ENCODE assay signal across 21 cellular contexts in the genomic region with DNA sequence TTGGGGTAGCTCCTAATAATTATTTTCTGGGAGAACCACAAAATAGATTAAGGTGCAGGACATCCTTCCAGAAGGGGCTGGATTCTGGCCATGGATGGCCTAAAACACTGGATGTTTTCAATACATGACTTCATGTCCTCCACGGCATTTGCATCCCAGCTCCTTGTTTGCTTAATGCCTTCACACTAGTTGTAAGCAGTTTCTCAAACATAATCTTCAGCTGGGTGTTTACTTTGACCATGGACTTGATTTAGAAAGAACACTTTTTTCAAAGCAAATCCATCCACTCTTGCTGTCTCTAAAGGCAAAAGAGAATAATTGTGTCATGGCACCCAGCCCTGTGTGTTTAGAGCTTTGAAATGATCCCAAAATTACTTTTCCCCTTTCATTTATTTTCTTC.
DNase-seq lines count a peak whose midpoint lies in the region; ATAC-seq, FAIRE-seq and TF ChIP-seq lines count a peak whose summit lies in the region.
"Had no signal": no experiment of that assay in that cellular context is flagged by ENCODE, and none has a peak within 500 bp of the region (broad histone marks: within the 10 kb centered on the region; RNA-seq: fewer than 3 reads in every experiment).

No MANE protein-coding gene starts in this region.

- TF ChIP-seq CTCF in HepG2 (CRISPR knock-in tag; IDR thresholded peaks at IDR 0.05) (no peak), right lobe of liver (IDR thresholded peaks at IDR 0.05) (no peak)

- H3K9ac ChIP-seq in HepG2 (ENCODE audit: insufficient read depth, low read depth, low read length): no peak overlapping the region
- H3K9ac ChIP-seq: BLaER1 treated with 17β-estradiol and CSF1 and Interleukin-3, amounts not matched to agents 10 nM and 100 nM had no signal

- no peak overlapping the region for H2AFZ ChIP-seq in HepG2 (ENCODE audit: low read length)

- TF ChIP-seq EP300 in HepG2 (IDR thresholded peaks at IDR 0.05; ENCODE audit: low read depth in 2 of 2, low read length in 2 of 2): no peak
- TF ChIP-seq EP300 in HepG2 (CRISPR knock-in tag; IDR thresholded peaks at IDR 0.05; ENCODE audit: borderline replicate concordance): no peak

- CTCF ChIA-PET in HepG2 (lab: Yijun Ruan, JAX; ENCODE audit: low intra/inter-chr PET ratio, low total read pairs): no interaction called here

- H3K4me1 ChIP-seq in HepG2 (ENCODE audit: insufficient read depth, low read length): peaks cover 16% of the 10 kb centered on the region; the same call in 1 of the 2 replicates
- H3K4me1 ChIP-seq in right lobe of liver: no peaks in the 10 kb centered on the region
- H3K4me1 ChIP-seq: A549; BLaER1 treated with 17β-estradiol and CSF1 and Interleukin-3, amounts not matched to agents 10 nM and 100 nM; Caco-2 had no signal

- in situ Hi-C loops in HepG2 (cut with HindIII; ENCODE audit: extremely low pct_ligation_motif_present, low pct_unique_long_range_greater_than_20kb): loop anchor here (5.0 to 10.0 kb wide), 2 partner anchors 177 to 335 kb away; no protein-coding TSS in a partner anchor

- H3K9me3 ChIP-seq in HepG2 (ENCODE audit: low read length): peaks cover 9% of the 10 kb centered on the region
- no peaks in the 10 kb centered on the region for H3K9me3 ChIP-seq in right lobe of liver

- H3K36me3 ChIP-seq in HepG2 (replicated peaks in 1 of 2; ENCODE audit: control insufficient read depth in 1 of 2, insufficient read depth in 2 of 2, low read length in 2 of 2) (no peaks in the 10 kb centered on the region), right lobe of liver (no peaks in the 10 kb centered on the region)
- H3K36me3 ChIP-seq: BLaER1 treated with 17β-estradiol and CSF1 and Interleukin-3, amounts not matched to agents 10 nM and 100 nM had no signal

- peaks cover 0 to 2% of the 10 kb centered on the region in 2 experiments; a peak in 2 of 5 replicates for H3K27me3 ChIP-seq in HepG2 (ENCODE audit: control insufficient read depth in 1 of 2, insufficient read depth in 2 of 2, low read length in 2 of 2)
- no peaks in the 10 kb centered on the region for H3K27me3 ChIP-seq in right lobe of liver
- H3K27me3 ChIP-seq: BLaER1 treated with 17β-estradiol and CSF1 and Interleukin-3, amounts not matched to agents 10 nM and 100 nM had no signal

- TF ChIP-seq POLR2A in HepG2 (IDR thresholded peaks at IDR 0.05; ENCODE audit: insufficient read depth in 1 of 2, low read depth in 2 of 2, low read length in 2 of 2) (no peak), right lobe of liver (IDR thresholded peaks at IDR 0.05) (no peak)

- POLR2A ChIA-PET in HepG2 (lab: Yijun Ruan, JAX): no interaction called here

- 0% methylated on average over 1 of the region's 1 CpG for WGBS in HepG2 (ENCODE audit: low lambda C conversion rate)
- 27% methylated on average over 1 of the region's 1 CpG for WGBS in right lobe of liver (ENCODE audit: insufficient coverage, low coverage, low lambda C conversion rate, missing lambda C conversion rate)

- H4K20me1 ChIP-seq in HepG2 (ENCODE audit: insufficient read depth, low read length): no peaks in the 10 kb centered on the region
- H4K20me1 ChIP-seq: BLaER1 treated with 17β-estradiol and CSF1 and Interleukin-3, amounts not matched to agents 10 nM and 100 nM had no signal

- DNase-seq in DMS53 (lab: John Stamatoyannopoulos, UW) (peak; percentile 36), DMS53 treated with DMSO at 0.1 percent for 48 hours (lab: John Stamatoyannopoulos, UW; ENCODE audit: unreplicated experiment) (no peak), HepG2 (ENCODE audit: low spot score) (peak; percentile 21), right lobe of liver (no peak), HuH-7 (ENCODE audit: low spot score) (peak; percentile 20)
- DNase-seq: AML-193; Caco-2; Calu3; CD4-positive, alpha-beta T cell; CD8-positive, alpha-beta T cell; DMS79 treated with DMSO at 0.1 percent for 48 hours; GF-D8 had no signal

- no peak overlapping the region for H3K27ac ChIP-seq in HepG2 (ENCODE audit: extremely low read length, insufficient read depth, low read length)
- no peak overlapping the region for H3K27ac ChIP-seq in right lobe of liver
- H3K27ac ChIP-seq: 22Rv1; A549; BLaER1 treated with 17β-estradiol and CSF1 and Interleukin-3, amounts not matched to agents 10 nM and 100 nM; C4-2B had no signal

- no peak for TF ChIP-seq RAD21 in HepG2 (CRISPR knock-in tag; IDR thresholded peaks at IDR 0.05)

- BruUV-seq in HepG2 (replicated peaks; lab: Mats Ljungman, UMichigan): no TSS peak

- no peak for FAIRE-seq in HepG2 (lab: Jason Lieb, UNC)
- FAIRE-seq: A549, D721Med, G401.6, GM12891, GM19239 had no signal

- H3K79me2 ChIP-seq in HepG2 (ENCODE audit: insufficient read depth, low read length): no peaks in the 10 kb centered on the region

- ATAC-seq in HepG2 (peak; percentile 47; the same call in 1 of the 3 replicates), right lobe of liver (no peak), GM19395 (IDR thresholded peaks at IDR 0.05; ENCODE audit: unreplicated experiment) (no peak)
- ATAC-seq: A549; CD8-positive, alpha-beta T cell had no signal

- H3K4me3 ChIP-seq in HepG2 (replicated peaks in 1 of 3; ENCODE audit: insufficient read depth in 1 of 3, low read depth in 2 of 3, low read length in 3 of 3): no peak overlapping the region
- H3K4me3 ChIP-seq in right lobe of liver: no peak overlapping the region
- H3K4me3 ChIP-seq: A549; BLaER1 treated with 17β-estradiol and CSF1 and Interleukin-3, amounts not matched to agents 10 nM and 100 nM had no signal

- no peak overlapping the region for H3K4me2 ChIP-seq in HepG2 (ENCODE audit: low read depth, low read length)
- H3K4me2 ChIP-seq: A549; BLaER1 treated with 17β-estradiol and CSF1 and Interleukin-3, amounts not matched to agents 10 nM and 100 nM had no signal

- intact Hi-C loops in HepG2 (cut with micrococcal nuclease; ENCODE audit: unreplicated experiment) (loop anchor here (5.0 kb wide), 2 partner anchors 87 to 337 kb away; a partner anchor contains a TSS), right lobe of liver (cut with DNase I) (loop anchor here in 1 of 2 donors (10.0 kb wide), 1 partner anchor 175 kb away; no protein-coding TSS in a partner anchor)

TF ChIP-seq in HepG2, 621 proteins besides CTCF, POLR2A, EP300 and RAD21:
- no peak for TF ChIP-seq FOXP1 (IDR thresholded peaks at IDR 0.05)
- peak; percentile 60 for TF ChIP-seq FOXP1 (CRISPR knock-in tag; IDR thresholded peaks at IDR 0.05)
- TF ChIP-seq ZNF761 (CRISPR knock-in tag; conservative IDR thresholded peaks at IDR 0.05): no peak
- no peak for TF ChIP-seq ZNF143 (CRISPR knock-in tag; IDR thresholded peaks at IDR 0.05)
- TF ChIP-seq HHEX (CRISPR knock-in tag; IDR thresholded peaks at IDR 0.05): 0 out of 2 replicates have a peak, but pooled peaks have one; percentile 40
- no peak for TF ChIP-seq ZSCAN29 (CRISPR knock-in tag; conservative IDR thresholded peaks at IDR 0.05)
- TF ChIP-seq BCL6 (CRISPR knock-in tag; IDR thresholded peaks at IDR 0.05): peak; percentile 38; the same call in 1 of the 2 replicates
- TF ChIP-seq, protein P1, sequence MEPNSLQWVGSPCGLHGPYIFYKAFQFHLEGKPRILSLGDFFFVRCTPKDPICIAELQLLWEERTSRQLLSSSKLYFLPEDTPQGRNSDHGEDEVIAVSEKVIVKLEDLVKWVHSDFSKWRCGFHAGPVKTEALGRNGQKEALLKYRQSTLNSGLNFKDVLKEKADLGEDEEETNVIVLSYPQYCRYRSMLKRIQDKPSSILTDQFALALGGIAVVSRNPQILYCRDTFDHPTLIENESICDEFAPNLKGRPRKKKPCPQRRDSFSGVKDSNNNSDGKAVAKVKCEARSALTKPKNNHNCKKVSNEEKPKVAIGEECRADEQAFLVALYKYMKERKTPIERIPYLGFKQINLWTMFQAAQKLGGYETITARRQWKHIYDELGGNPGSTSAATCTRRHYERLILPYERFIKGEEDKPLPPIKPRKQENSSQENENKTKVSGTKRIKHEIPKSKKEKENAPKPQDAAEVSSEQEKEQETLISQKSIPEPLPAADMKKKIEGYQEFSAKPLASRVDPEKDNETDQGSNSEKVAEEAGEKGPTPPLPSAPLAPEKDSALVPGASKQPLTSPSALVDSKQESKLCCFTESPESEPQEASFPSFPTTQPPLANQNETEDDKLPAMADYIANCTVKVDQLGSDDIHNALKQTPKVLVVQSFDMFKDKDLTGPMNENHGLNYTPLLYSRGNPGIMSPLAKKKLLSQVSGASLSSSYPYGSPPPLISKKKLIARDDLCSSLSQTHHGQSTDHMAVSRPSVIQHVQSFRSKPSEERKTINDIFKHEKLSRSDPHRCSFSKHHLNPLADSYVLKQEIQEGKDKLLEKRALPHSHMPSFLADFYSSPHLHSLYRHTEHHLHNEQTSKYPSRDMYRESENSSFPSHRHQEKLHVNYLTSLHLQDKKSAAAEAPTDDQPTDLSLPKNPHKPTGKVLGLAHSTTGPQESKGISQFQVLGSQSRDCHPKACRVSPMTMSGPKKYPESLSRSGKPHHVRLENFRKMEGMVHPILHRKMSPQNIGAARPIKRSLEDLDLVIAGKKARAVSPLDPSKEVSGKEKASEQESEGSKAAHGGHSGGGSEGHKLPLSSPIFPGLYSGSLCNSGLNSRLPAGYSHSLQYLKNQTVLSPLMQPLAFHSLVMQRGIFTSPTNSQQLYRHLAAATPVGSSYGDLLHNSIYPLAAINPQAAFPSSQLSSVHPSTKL (CRISPR knock-in tag; IDR thresholded peaks at IDR 0.05): peak; percentile 58; the same call in 1 of the 2 replicates
- TF ChIP-seq ZNF317 (CRISPR knock-in tag; IDR thresholded peaks at IDR 0.05): 0 out of 2 replicates have a peak, but pooled peaks have one; percentile 36
- TF ChIP-seq PLRG1 (conservative IDR thresholded peaks at IDR 0.05): no peak
- no peak for TF ChIP-seq FOXA1 (IDR thresholded peaks at IDR 0.05)
- 0 out of 2 replicates have a peak, but pooled peaks have one; percentile 31 for TF ChIP-seq FOXA1 (CRISPR knock-in tag; IDR thresholded peaks at IDR 0.05)
- peak; percentile 54 for TF ChIP-seq RARA (CRISPR knock-in tag; IDR thresholded peaks at IDR 0.05)
- TF ChIP-seq FOXA3 (CRISPR knock-in tag; IDR thresholded peaks at IDR 0.05): peak; percentile 59; the same call in 1 of the 2 replicates

Comparison
In these comparisons a context has a peak if more than half of its experiments do, and no peak if none do; other contexts are left out.
1. DNase-seq: peak in DMS53 (single experiment), HepG2 (single experiment) and HuH-7 (single experiment); none in DMS53 treated with DMSO at 0.1 percent for 48 hours (single experiment) and right lobe of liver (0 of 3).